ENCODE assay signal across 9 cellular contexts in genomic region chr6:164039954-164040375, GRCh38.
DNase-seq lines count a peak whose midpoint lies in the region; ATAC-seq, FAIRE-seq and TF ChIP-seq lines count a peak whose summit lies in the region.
"Had no signal": no experiment of that assay in that cellular context is flagged by ENCODE, and none has a peak within 500 bp of the region (broad histone marks: within the 10 kb centered on the region; RNA-seq: fewer than 3 reads in every experiment).

No MANE protein-coding gene starts in this region.

- no peaks in the 10 kb centered on the region for H3K79me2 ChIP-seq in MM.1S (ENCODE audit: low read length)

- peak; percentile 4 for DNase-seq in activated T-cell treated with anti-CD3 and anti-CD28 coated beads for 24 hours (ENCODE audit: low read depth)
- peak; percentile 36 for DNase-seq in left ventricle myocardium inferior
- peak; percentile 4 to 23 for DNase-seq in stimulated activated CD8-positive, alpha-beta memory T cell treated with anti-CD3 and anti-CD28 coated beads, Interleukin-15, amount 100 ng/mL, for 48 hours (ENCODE audit: low read depth in 2 of 2)
- no peak for DNase-seq in H54 (ENCODE audit: insufficient read length, low spot score)
- no peak for DNase-seq in MM.1S
- no peak for DNase-seq in NCI-H2029 treated with DMSO at 0.1 percent for 48 hours (lab: John Stamatoyannopoulos, UW)
- DNase-seq in SKM-1 (lab: John Stamatoyannopoulos, UW; ENCODE audit: unreplicated experiment) = no peak
- DNase-seq: NCI-H1092 treated with DMSO at 0.1 percent for 48 hours had no signal

- H3K4me2 ChIP-seq in MM.1S (ENCODE audit: low read depth, low read length) = no peak overlapping the region

- no peak for TF ChIP-seq POLR2A in H54 (IDR thresholded peaks at IDR 0.05; ENCODE audit: low read depth, low read length)

- peaks cover 8% of the 10 kb centered on the region for H3K9me3 ChIP-seq in left ventricle myocardium inferior (replicated peaks)
- no peaks in the 10 kb centered on the region for H3K9me3 ChIP-seq in MM.1S (replicated peaks; ENCODE audit: insufficient read depth, low read length)

- no peaks in the 10 kb centered on the region for H3K36me3 ChIP-seq in left ventricle myocardium inferior
- H3K36me3 ChIP-seq in MM.1S (replicated peaks; ENCODE audit: insufficient read depth, low read length) = no peaks in the 10 kb centered on the region

- peak; percentile 90 for ATAC-seq in HG02943 (IDR thresholded peaks at IDR 0.05; ENCODE audit: low read depth, unreplicated experiment)

- TF ChIP-seq CTCF in left ventricle myocardium inferior (IDR thresholded peaks at IDR 0.05; ENCODE audit: borderline replicate concordance) (peak; percentile 39), MM.1S (IDR thresholded peaks at IDR 0.05; ENCODE audit: low read length) (no peak)

- no peaks in the 10 kb centered on the region for H3K9me2 ChIP-seq in MM.1S (replicated peaks; ENCODE audit: insufficient read depth, low read length)

- H3K4me1 ChIP-seq in left ventricle myocardium inferior (peaks cover 18% of the 10 kb centered on the region), MM.1S (ENCODE audit: low read length) (no peaks in the 10 kb centered on the region)

- H2AFZ ChIP-seq in MM.1S (ENCODE audit: low read length) = no peak overlapping the region

- FAIRE-seq in H54 (lab: Jason Lieb, UNC) = no peak

- no peaks in the 10 kb centered on the region for H4K20me1 ChIP-seq in MM.1S (ENCODE audit: insufficient read depth, low read length)

- peak overlapping the region; percentile 47 for H3K4me3 ChIP-seq in left ventricle myocardium inferior
- H3K4me3 ChIP-seq in MM.1S (ENCODE audit: low read length) = no peak overlapping the region

- H3F3A ChIP-seq in MM.1S (ENCODE audit: insufficient read depth, low read length) = no peaks in the 10 kb centered on the region

- no peaks in the 10 kb centered on the region for H3K27me3 ChIP-seq in left ventricle myocardium inferior (ENCODE audit: low read depth)
- no peaks in the 10 kb centered on the region for H3K27me3 ChIP-seq in MM.1S (replicated peaks; ENCODE audit: insufficient read depth, low read length)

- no peak overlapping the region for H3K9ac ChIP-seq in MM.1S (ENCODE audit: low read length)

- peak overlapping the region; percentile 39 for H3K27ac ChIP-seq in left ventricle myocardium inferior (replicated peaks)
- no peak overlapping the region for H3K27ac ChIP-seq in MM.1S (ENCODE audit: low read length)

- intact Hi-C loops in left ventricle myocardium inferior (cut with micrococcal nuclease) = no loop called here

Comparison
In these comparisons a context has a peak if more than half of its experiments do, and no peak if none do; other contexts are left out.
1. DNase-seq: peak in activated T-cell treated with anti-CD3 and anti-CD28 coated beads for 24 hours (single experiment), left ventricle myocardium inferior (single experiment) and stimulated activated CD8-positive, alpha-beta memory T cell treated with anti-CD3 and anti-CD28 coated beads, Interleukin-15, amount 100 ng/mL, for 48 hours (2 of 2); none in H54 (single experiment), MM.1S (single experiment), NCI-H2029 treated with DMSO at 0.1 percent for 48 hours (single experiment) and SKM-1 (single experiment).